In the genomic region with DNA sequence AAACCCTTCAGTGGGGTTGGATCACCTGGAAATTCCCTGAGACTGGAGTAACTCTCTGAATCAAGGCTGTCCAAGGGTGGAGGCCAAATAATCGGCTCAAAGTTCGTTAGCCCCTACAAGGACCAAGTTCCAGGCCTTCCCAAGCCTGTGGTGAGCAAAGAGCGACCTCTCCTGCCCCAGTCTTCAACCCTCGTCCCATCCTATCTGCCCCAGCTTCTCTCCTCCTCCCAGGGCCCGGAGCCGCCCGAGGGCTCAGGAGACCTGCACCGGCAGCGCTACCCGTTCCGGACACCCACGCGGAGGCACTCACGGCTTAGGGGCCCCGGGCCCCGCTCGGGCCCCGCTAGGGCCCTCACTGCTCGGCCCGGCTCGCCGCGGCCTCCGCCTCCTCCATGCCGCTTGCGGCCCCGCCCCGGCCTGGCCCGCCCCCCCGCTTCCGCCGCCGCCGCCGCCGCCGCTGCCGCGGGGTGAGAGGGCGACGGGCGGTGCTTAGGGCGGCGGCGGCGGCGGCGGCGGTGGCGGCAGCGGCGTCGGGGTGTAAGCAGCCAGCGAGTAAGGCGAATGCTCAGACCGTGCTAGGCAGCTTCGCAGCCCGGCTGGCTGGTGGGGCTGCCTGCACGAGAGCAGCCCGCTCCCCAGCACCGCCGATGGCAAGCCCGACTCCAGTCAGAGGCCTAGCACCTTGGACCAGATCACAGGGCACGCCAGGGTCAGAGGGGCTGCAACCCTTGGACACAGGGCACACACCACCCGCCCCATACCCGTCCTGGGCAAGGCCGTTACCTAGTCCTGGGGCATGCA, we compare ENCODE assay signal across 1 cellular context.
A peak's percentile ranks its signal among the peaks of the same experiment; 100 is the strongest.
TF ChIP-seq lines count a peak whose summit lies in the region.

A gene (minus strand): TSS at position 409 of the 801 bp plus-strand sequence. CDS start 613 bp downstream, outside the sequence.

TF ChIP-seq in HEK293, 187 proteins besides CTCF, POLR2A, EP300 and RAD21 (continued from another document and continues in another):
- TF ChIP-seq, protein P1, sequence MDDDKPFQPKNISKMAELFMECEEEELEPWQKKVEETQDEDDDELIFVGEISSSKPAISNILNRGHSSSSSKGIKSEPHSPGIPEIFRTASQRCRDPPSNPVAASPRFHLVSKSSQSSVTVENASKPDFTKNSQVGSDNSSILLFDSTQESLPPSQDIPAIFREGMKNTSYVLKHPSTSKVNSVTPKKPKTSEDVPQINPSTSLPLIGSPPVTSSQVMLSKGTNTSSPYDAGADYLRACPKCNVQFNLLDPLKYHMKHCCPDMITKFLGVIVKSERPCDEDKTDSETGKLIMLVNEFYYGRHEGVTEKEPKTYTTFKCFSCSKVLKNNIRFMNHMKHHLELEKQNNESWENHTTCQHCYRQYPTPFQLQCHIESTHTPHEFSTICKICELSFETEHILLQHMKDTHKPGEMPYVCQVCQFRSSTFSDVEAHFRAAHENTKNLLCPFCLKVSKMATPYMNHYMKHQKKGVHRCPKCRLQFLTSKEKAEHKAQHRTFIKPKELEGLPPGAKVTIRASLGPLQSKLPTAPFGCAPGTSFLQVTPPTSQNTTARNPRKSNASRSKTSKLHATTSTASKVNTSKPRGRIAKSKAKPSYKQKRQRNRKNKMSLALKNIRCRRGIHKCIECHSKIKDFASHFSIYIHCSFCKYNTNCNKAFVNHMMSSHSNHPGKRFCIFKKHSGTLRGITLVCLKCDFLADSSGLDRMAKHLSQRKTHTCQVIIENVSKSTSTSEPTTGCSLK (tag by site-specific recombination; IDR thresholded peaks at IDR 0.05) = no peak
- TF ChIP-seq ZBTB48 (tag by site-specific recombination; IDR thresholded peaks at IDR 0.05) (peak; percentile 61; the same call in 1 of the 2 replicates), ZNF10 (tag by site-specific recombination; IDR thresholded peaks at IDR 0.05) (0 out of 2 replicates have a peak, but pooled peaks have one; percentile 6), ZNF707 (tag by site-specific recombination; IDR thresholded peaks at IDR 0.05) (no peak), ZSCAN23 (tag by site-specific recombination; IDR thresholded peaks at IDR 0.05) (no peak), SP3 (tag by site-specific recombination; IDR thresholded peaks at IDR 0.05) (peak; percentile 56; the same call in 1 of the 2 replicates), KLF1 (tag by site-specific recombination; IDR thresholded peaks at IDR 0.05) (peak; percentile 25; the same call in 1 of the 2 replicates), ZNF560 (tag by site-specific recombination; IDR thresholded peaks at IDR 0.05; ENCODE audit: borderline replicate concordance) (0 out of 2 replicates have a peak, but pooled peaks have one; percentile 26), YY2 (tag by site-specific recombination; IDR thresholded peaks at IDR 0.05) (no peak), ZXDB (tag by site-specific recombination; IDR thresholded peaks at IDR 0.05) (peak; percentile 39; the same call in 1 of the 2 replicates), ZNF19 (tag by site-specific recombination; IDR thresholded peaks at IDR 0.05; ENCODE audit: low read depth) (no peak), ZFP69B (tag by site-specific recombination; IDR thresholded peaks at IDR 0.05) (no peak), ZNF202 (tag by site-specific recombination; IDR thresholded peaks at IDR 0.05; ENCODE audit: borderline replicate concordance) (no peak), ZNF654 (tag by site-specific recombination; IDR thresholded peaks at IDR 0.05; ENCODE audit: low read depth) (peak; percentile 17; the same call in 1 of the 2 replicates), ZNF521 (tag by site-specific recombination; IDR thresholded peaks at IDR 0.05) (no peak), REPIN1 (tag by site-specific recombination; IDR thresholded peaks at IDR 0.05; ENCODE audit: low read depth) (0 out of 2 replicates have a peak, but pooled peaks have one; percentile 77), ZNF776 (tag by site-specific recombination; IDR thresholded peaks at IDR 0.05; ENCODE audit: borderline replicate concordance) (no peak), ZNF266 (tag by site-specific recombination; IDR thresholded peaks at IDR 0.05; ENCODE audit: low read depth) (no peak), ZNF596 (tag by site-specific recombination; IDR thresholded peaks at IDR 0.05) (no peak), ZNF121 (tag by site-specific recombination; IDR thresholded peaks at IDR 0.05) (0 out of 2 replicates have a peak, but pooled peaks have one; percentile 17), ZSCAN30 (tag by site-specific recombination; IDR thresholded peaks at IDR 0.05) (0 out of 2 replicates have a peak, but pooled peaks have one; percentile 10), ZFP37 (tag by site-specific recombination; IDR thresholded peaks at IDR 0.05) (no peak), ZBTB17 (tag by site-specific recombination; IDR thresholded peaks at IDR 0.05) (peak; percentile 14; the same call in 1 of the 2 replicates), ZNF169 (tag by site-specific recombination; IDR thresholded peaks at IDR 0.05) (no peak), ZNF501 (tag by site-specific recombination; IDR thresholded peaks at IDR 0.05) (0 out of 2 replicates have a peak, but pooled peaks have one; percentile 6), ZBTB7A (tag by site-specific recombination; IDR thresholded peaks at IDR 0.05; ENCODE audit: low read depth) (no peak), RBAK (tag by site-specific recombination; IDR thresholded peaks at IDR 0.05) (no peak), ZNF24 (tag by site-specific recombination; IDR thresholded peaks at IDR 0.05) (peak; percentile 17; the same call in 1 of the 2 replicates), ZNF624 (tag by site-specific recombination; IDR thresholded peaks at IDR 0.05) (no peak), KLF8 (tag by site-specific recombination; IDR thresholded peaks at IDR 0.05) (0 out of 2 replicates have a peak, but pooled peaks have one; percentile 12), ZNF146 (tag by site-specific recombination; IDR thresholded peaks at IDR 0.05) (no peak), ZNF311 (tag by site-specific recombination; IDR thresholded peaks at IDR 0.05; ENCODE audit: borderline replicate concordance) (no peak), BCL11B (tag by site-specific recombination; IDR thresholded peaks at IDR 0.05; ENCODE audit: low read depth) (peak; percentile 27; the same call in 1 of the 2 replicates), SP2 (tag by site-specific recombination; IDR thresholded peaks at IDR 0.05) (peak; percentile 24; the same call in 1 of the 2 replicates), ZNF544 (tag by site-specific recombination; IDR thresholded peaks at IDR 0.05) (no peak), ZNF335 (tag by site-specific recombination; conservative IDR thresholded peaks at IDR 0.05) (peak; percentile 79), ZNF558 (tag by site-specific recombination; IDR thresholded peaks at IDR 0.05) (no peak), ZNF843 (tag by site-specific recombination; IDR thresholded peaks at IDR 0.05) (peak; percentile 33; the same call in 1 of the 2 replicates), YY1 (tag by site-specific recombination; IDR thresholded peaks at IDR 0.05) (peak; percentile 41; the same call in 1 of the 2 replicates), ZNF768 (tag by site-specific recombination; IDR thresholded peaks at IDR 0.05) (peak; percentile 5; the same call in 1 of the 2 replicates), ZBTB8A (tag by site-specific recombination; IDR thresholded peaks at IDR 0.05) (peak; percentile 62; the same call in 1 of the 2 replicates), ZBTB20 (tag by site-specific recombination; IDR thresholded peaks at IDR 0.05) (peak; percentile 85; the same call in 1 of the 2 replicates), ZNF549 (tag by site-specific recombination; IDR thresholded peaks at IDR 0.05) (no peak), HOXA7 (CRISPR knock-in tag; IDR thresholded peaks at IDR 0.05; ENCODE audit: borderline replicate concordance) (no peak), ZSCAN16 (tag by site-specific recombination; IDR thresholded peaks at IDR 0.05) (peak; percentile 25; the same call in 1 of the 2 replicates)
- TF ChIP-seq, protein P2, sequence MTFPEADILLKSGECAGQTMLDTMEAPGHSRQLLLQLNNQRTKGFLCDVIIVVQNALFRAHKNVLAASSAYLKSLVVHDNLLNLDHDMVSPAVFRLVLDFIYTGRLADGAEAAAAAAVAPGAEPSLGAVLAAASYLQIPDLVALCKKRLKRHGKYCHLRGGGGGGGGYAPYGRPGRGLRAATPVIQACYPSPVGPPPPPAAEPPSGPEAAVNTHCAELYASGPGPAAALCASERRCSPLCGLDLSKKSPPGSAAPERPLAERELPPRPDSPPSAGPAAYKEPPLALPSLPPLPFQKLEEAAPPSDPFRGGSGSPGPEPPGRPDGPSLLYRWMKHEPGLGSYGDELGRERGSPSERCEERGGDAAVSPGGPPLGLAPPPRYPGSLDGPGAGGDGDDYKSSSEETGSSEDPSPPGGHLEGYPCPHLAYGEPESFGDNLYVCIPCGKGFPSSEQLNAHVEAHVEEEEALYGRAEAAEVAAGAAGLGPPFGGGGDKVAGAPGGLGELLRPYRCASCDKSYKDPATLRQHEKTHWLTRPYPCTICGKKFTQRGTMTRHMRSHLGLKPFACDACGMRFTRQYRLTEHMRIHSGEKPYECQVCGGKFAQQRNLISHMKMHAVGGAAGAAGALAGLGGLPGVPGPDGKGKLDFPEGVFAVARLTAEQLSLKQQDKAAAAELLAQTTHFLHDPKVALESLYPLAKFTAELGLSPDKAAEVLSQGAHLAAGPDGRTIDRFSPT (tag by site-specific recombination; IDR thresholded peaks at IDR 0.05) = peak; percentile 43; the same call in 1 of the 2 replicates
- TF ChIP-seq, protein P3, sequence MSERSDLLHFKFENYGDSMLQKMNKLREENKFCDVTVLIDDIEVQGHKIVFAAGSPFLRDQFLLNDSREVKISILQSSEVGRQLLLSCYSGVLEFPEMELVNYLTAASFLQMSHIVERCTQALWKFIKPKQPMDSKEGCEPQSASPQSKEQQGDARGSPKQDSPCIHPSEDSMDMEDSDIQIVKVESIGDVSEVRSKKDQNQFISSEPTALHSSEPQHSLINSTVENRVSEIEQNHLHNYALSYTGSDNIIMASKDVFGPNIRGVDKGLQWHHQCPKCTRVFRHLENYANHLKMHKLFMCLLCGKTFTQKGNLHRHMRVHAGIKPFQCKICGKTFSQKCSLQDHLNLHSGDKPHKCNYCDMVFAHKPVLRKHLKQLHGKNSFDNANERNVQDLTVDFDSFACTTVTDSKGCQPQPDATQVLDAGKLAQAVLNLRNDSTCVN (tag by site-specific recombination; optimal IDR thresholded peaks at IDR 0.05) = peak; percentile 33
- TF ChIP-seq, protein P4, sequence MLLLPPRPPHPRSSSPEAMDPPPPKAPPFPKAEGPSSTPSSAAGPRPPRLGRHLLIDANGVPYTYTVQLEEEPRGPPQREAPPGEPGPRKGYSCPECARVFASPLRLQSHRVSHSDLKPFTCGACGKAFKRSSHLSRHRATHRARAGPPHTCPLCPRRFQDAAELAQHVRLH (tag by site-specific recombination; IDR thresholded peaks at IDR 0.05) = peak; percentile 77
- TF ChIP-seq, protein P5, sequence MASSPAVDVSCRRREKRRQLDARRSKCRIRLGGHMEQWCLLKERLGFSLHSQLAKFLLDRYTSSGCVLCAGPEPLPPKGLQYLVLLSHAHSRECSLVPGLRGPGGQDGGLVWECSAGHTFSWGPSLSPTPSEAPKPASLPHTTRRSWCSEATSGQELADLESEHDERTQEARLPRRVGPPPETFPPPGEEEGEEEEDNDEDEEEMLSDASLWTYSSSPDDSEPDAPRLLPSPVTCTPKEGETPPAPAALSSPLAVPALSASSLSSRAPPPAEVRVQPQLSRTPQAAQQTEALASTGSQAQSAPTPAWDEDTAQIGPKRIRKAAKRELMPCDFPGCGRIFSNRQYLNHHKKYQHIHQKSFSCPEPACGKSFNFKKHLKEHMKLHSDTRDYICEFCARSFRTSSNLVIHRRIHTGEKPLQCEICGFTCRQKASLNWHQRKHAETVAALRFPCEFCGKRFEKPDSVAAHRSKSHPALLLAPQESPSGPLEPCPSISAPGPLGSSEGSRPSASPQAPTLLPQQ (tag by site-specific recombination; IDR thresholded peaks at IDR 0.05) = peak; percentile 50; the same call in 1 of the 2 replicates
- TF ChIP-seq, protein P6, sequence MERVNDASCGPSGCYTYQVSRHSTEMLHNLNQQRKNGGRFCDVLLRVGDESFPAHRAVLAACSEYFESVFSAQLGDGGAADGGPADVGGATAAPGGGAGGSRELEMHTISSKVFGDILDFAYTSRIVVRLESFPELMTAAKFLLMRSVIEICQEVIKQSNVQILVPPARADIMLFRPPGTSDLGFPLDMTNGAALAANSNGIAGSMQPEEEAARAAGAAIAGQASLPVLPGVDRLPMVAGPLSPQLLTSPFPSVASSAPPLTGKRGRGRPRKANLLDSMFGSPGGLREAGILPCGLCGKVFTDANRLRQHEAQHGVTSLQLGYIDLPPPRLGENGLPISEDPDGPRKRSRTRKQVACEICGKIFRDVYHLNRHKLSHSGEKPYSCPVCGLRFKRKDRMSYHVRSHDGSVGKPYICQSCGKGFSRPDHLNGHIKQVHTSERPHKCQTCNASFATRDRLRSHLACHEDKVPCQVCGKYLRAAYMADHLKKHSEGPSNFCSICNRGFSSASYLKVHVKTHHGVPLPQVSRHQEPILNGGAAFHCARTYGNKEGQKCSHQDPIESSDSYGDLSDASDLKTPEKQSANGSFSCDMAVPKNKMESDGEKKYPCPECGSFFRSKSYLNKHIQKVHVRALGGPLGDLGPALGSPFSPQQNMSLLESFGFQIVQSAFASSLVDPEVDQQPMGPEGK (tag by site-specific recombination; IDR thresholded peaks at IDR 0.05) = peak; percentile 24; the same call in 1 of the 2 replicates
- TF ChIP-seq, protein P7, sequence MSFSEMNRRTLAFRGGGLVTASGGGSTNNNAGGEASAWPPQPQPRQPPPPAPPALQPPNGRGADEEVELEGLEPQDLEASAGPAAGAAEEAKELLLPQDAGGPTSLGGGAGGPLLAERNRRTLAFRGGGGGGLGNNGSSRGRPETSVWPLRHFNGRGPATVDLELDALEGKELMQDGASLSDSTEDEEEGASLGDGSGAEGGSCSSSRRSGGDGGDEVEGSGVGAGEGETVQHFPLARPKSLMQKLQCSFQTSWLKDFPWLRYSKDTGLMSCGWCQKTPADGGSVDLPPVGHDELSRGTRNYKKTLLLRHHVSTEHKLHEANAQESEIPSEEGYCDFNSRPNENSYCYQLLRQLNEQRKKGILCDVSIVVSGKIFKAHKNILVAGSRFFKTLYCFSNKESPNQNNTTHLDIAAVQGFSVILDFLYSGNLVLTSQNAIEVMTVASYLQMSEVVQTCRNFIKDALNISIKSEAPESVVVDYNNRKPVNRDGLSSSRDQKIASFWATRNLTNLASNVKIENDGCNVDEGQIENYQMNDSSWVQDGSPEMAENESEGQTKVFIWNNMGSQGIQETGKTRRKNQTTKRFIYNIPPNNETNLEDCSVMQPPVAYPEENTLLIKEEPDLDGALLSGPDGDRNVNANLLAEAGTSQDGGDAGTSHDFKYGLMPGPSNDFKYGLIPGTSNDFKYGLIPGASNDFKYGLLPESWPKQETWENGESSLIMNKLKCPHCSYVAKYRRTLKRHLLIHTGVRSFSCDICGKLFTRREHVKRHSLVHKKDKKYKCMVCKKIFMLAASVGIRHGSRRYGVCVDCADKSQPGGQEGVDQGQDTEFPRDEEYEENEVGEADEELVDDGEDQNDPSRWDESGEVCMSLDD (tag by site-specific recombination; IDR thresholded peaks at IDR 0.05) = no peak
- TF ChIP-seq, protein P8, sequence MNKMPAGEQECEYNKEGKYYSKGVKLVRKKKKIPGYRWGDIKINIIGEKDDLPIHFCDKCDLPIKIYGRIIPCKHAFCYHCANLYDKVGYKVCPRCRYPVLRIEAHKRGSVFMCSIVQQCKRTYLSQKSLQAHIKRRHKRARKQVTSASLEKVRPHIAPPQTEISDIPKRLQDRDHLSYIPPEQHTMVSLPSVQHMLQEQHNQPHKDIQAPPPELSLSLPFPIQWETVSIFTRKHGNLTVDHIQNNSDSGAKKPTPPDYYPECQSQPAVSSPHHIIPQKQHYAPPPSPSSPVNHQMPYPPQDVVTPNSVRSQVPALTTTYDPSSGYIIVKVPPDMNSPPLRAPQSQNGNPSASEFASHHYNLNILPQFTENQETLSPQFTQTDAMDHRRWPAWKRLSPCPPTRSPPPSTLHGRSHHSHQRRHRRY (tag by site-specific recombination; IDR thresholded peaks at IDR 0.05) = no peak
